8 cellular contexts compared by ENCODE assay signal in genomic region chr6:53718597-53719460, GRCh38. TPM values are rescaled to one million over a fixed set of nuclear protein-coding genes. Genes with fewer than 3 reads are reported as not detected.
A peak's percentile ranks its signal among the peaks of the same experiment; 100 is the strongest.
DNase-seq lines count a peak whose midpoint lies in the region; ATAC-seq, FAIRE-seq and TF ChIP-seq lines count a peak whose summit lies in the region.

No MANE protein-coding gene starts in this region.

- intact Hi-C loops in HCT116 (cut with micrococcal nuclease) = no loop called here
- intact Hi-C loops in PC-3 (cut with micrococcal nuclease) = loop anchor here (2.0 kb wide), 5 partner anchors 44 to 238 kb away; no protein-coding TSS in a partner anchor
- intact Hi-C loops in stomach (cut with DNase I; ENCODE audit: low total_unique reads) = no loop called here

- no peak overlapping the region for H3K9ac ChIP-seq in HCT116 (ENCODE audit: low read length)
- H3K9ac ChIP-seq in PC-3 (ENCODE audit: low read length) = no peak overlapping the region
- H3K9ac ChIP-seq in keratinocyte (ENCODE audit: control insufficient read depth, extremely low read depth, insufficient read depth, low read length) = no peak overlapping the region

- H3K79me2 ChIP-seq in HCT116 (ENCODE audit: insufficient read depth, low read length) (no peaks in the 10 kb centered on the region), PC-3 (ENCODE audit: low read length) (no peaks in the 10 kb centered on the region), keratinocyte (ENCODE audit: control insufficient read depth, insufficient read depth, low read length) (no peaks in the 10 kb centered on the region)

- CTCF ChIA-PET in HCT116 (lab: Charles Lee) = interaction anchor here (0.6 to 2.8 kb wide), 40 partner anchors 9 to 1102 kb away, joined by 3 to 79 read pairs (median 5); partner anchors contain the start of genes GCLC and LRRC1
- CTCF ChIA-PET in PC-3 (lab: Charles Lee) = interaction anchor here (0.6 to 1.5 kb wide), 17 partner anchors 9 to 359 kb away, joined by 3 to 29 read pairs (median 4); partner anchors contain the start of gene LRRC1

- TF ChIP-seq CTCF in GM12865 (IDR thresholded peaks at IDR 0.05; ENCODE audit: insufficient read depth, low read depth, low read length, missing control alignments) (peak; percentile 74), HCT116 (IDR thresholded peaks at IDR 0.05 in 2 of 3, conservative IDR thresholded peaks at IDR 0.05 in 1 of 3; ENCODE audit: borderline replicate concordance in 1 of 3, insufficient read depth in 1 of 3, low read depth in 2 of 3, low read length in 2 of 3) (peak; percentile 55 to 91 (median 83); a peak in 5 of 6 replicates), PC-3 (conservative IDR thresholded peaks at IDR 0.05; ENCODE audit: low read depth, low read length) (peak; percentile 94), cardiac fibroblast (IDR thresholded peaks at IDR 0.05; ENCODE audit: low read depth, low read length) (peak; percentile 77), keratinocyte (optimal IDR thresholded peaks at IDR 0.05 in 1 of 3, IDR thresholded peaks at IDR 0.05 in 1 of 3, conservative IDR thresholded peaks at IDR 0.05 in 1 of 3; ENCODE audit: extremely low read depth in 1 of 3, insufficient read depth in 2 of 3, low read length in 3 of 3) (peak; percentile 73 to 78 (median 76)), stomach (IDR thresholded peaks at IDR 0.05) (peak in 5 of 7 experiments; percentile 49 to 77 (median 65))

- POLR2A ChIA-PET in HCT116 (lab: Charles Lee) (interaction anchor here (0.8 to 1.0 kb wide), 3 partner anchors 16 to 67 kb away, joined by 3 to 7 read pairs (median 4); no protein-coding TSS in a partner anchor), PC-3 (lab: Charles Lee; ENCODE audit: unreplicated experiment) (interaction anchor here (0.6 to 0.7 kb wide), 6 partner anchors 17 to 1031 kb away, joined by 3 to 4 read pairs (median 4); no protein-coding TSS in a partner anchor)

- H4K20me1 ChIP-seq in HCT116 (ENCODE audit: insufficient read depth) (no peaks in the 10 kb centered on the region), PC-3 (ENCODE audit: low read length) (no peaks in the 10 kb centered on the region), keratinocyte (ENCODE audit: control insufficient read depth, extremely low read depth, insufficient read depth, low read length) (no peaks in the 10 kb centered on the region)

- H3K9me1 ChIP-seq in keratinocyte (ENCODE audit: control insufficient read depth, extremely low read depth, insufficient read depth, low read length) = no peaks in the 10 kb centered on the region

- BruUV-seq in HCT116 (replicated peaks; lab: Mats Ljungman, UMichigan) (no TSS peak), PC-3 (replicated peaks; lab: Mats Ljungman, UMichigan) (no TSS peak)

- H3K27ac ChIP-seq in HCT116 (ENCODE audit: low read depth, low read length) (no peak overlapping the region), PC-3 (ENCODE audit: low read length) (no peak overlapping the region), keratinocyte (ENCODE audit: control insufficient read depth, insufficient read depth, low read length) (no peak overlapping the region), stomach (no peak overlapping the region)

- DNase-seq in AG08395 (ENCODE audit: low spot score) = peak; percentile 78
- DNase-seq in GM12865 (ENCODE audit: low read depth) = peak; percentile 79
- DNase-seq in HCT116 (ENCODE audit: low read depth, low spot score) = peak; percentile 65
- DNase-seq in LHCN-M2 (ENCODE audit: low read depth) = peak; percentile 69
- DNase-seq in PC-3 = peak; percentile 88
- peak; percentile 75 to 77 for DNase-seq in cardiac fibroblast (ENCODE audit: low read depth in 2 of 2)
- peak; percentile 32 for DNase-seq in keratinocyte (ENCODE audit: low read depth, low spot score)
- DNase-seq in stomach = peak; percentile 44

- H3K9me3 ChIP-seq in HCT116 (ENCODE audit: control insufficient read depth in 1 of 2, insufficient read depth in 1 of 2, low read depth in 1 of 2, low read length in 2 of 2) (no peaks in the 10 kb centered on the region), PC-3 (ENCODE audit: low read length) (no peaks in the 10 kb centered on the region), keratinocyte (ENCODE audit: control insufficient read depth, low read depth, low read length) (no peaks in the 10 kb centered on the region), stomach (no peaks in the 10 kb centered on the region)

- no peaks in the 10 kb centered on the region for H3K36me3 ChIP-seq in HCT116 (ENCODE audit: control insufficient read depth in 1 of 2, insufficient read depth in 2 of 2, low read length in 2 of 2)
- H3K36me3 ChIP-seq in PC-3 (ENCODE audit: low read depth, low read length) = no peaks in the 10 kb centered on the region
- no peaks in the 10 kb centered on the region for H3K36me3 ChIP-seq in keratinocyte (ENCODE audit: control insufficient read depth in 2 of 2, extremely low read depth in 1 of 2, insufficient read depth in 2 of 2, low read length in 2 of 2)
- no peaks in the 10 kb centered on the region for H3K36me3 ChIP-seq in stomach

- peak; percentile 69 for TF ChIP-seq RAD21 in HCT116 (IDR thresholded peaks at IDR 0.05; ENCODE audit: low read depth)

- peak overlapping the region; percentile 24; the same call in 1 of the 2 replicates for H3K4me2 ChIP-seq in HCT116 (ENCODE audit: low read length)
- peak overlapping the region; percentile 48 for H3K4me2 ChIP-seq in PC-3 (ENCODE audit: low read length)
- H3K4me2 ChIP-seq in keratinocyte (ENCODE audit: control insufficient read depth, extremely low read depth, insufficient read depth, low read depth, low read length) = peak overlapping the region; percentile 33

- ATAC-seq in HCT116 = peak; percentile 90
- peak; percentile 93 for ATAC-seq in PC-3

- no peak for TF ChIP-seq EP300 in stomach (IDR thresholded peaks at IDR 0.05)

- 32 to 44% (median 40%) methylated on average over 9 of the region's 9 CpGs for WGBS in stomach, 5 donors

- H3K27me3 ChIP-seq in HCT116 (ENCODE audit: insufficient read depth, low read length) (no peaks in the 10 kb centered on the region), PC-3 (ENCODE audit: low read length) (no peaks in the 10 kb centered on the region), keratinocyte (ENCODE audit: control insufficient read depth, extremely low read depth, insufficient read depth, low read length) (no peaks in the 10 kb centered on the region), stomach (no peaks in the 10 kb centered on the region)

- no peak for TF ChIP-seq POLR2A in HCT116 (IDR thresholded peaks at IDR 0.05; ENCODE audit: borderline replicate concordance, extremely low read depth, insufficient read depth, insufficient read length)
- no peak for TF ChIP-seq POLR2A in stomach (IDR thresholded peaks at IDR 0.05)

- H3K4me1 ChIP-seq in HCT116 (ENCODE audit: control insufficient read depth in 1 of 2, insufficient read depth in 2 of 2, low read length in 2 of 2) = peaks cover 0 to 6% of the 10 kb centered on the region in 2 experiments; a peak in 1 of 4 replicates
- peaks cover 15% of the 10 kb centered on the region for H3K4me1 ChIP-seq in PC-3 (ENCODE audit: insufficient read depth, low read length)
- H3K4me1 ChIP-seq in keratinocyte (ENCODE audit: control insufficient read depth, extremely low read depth, insufficient read depth, low read length) = peaks cover 4% of the 10 kb centered on the region
- H3K4me1 ChIP-seq in stomach = peaks cover 0 to 24% (median 3%) of the 10 kb centered on the region in 4 donors

- RAD21 ChIA-PET in HCT116 (lab: Charles Lee; ENCODE audit: low non-redundant PET in 1 of 2, low total read pairs in 2 of 2, uncharacterized antibody in 2 of 2, unreplicated experiment in 2 of 2) = interaction anchor here (0.6 to 1.0 kb wide), 4 partner anchors 16 to 237 kb away, joined by 3 to 6 read pairs (median 3); no protein-coding TSS in a partner anchor

- peak; percentile 93 for FAIRE-seq in keratinocyte (lab: Jason Lieb, UNC)

- dilution Hi-C loops in keratinocyte (cut with MboI; ENCODE audit: extremely low pct_ligation_motif_present, low sequenced_read_pairs) = no loop called here

- H2AFZ ChIP-seq in HCT116 (ENCODE audit: low read depth, low read length, poor library complexity, severe bottlenecking) = peak overlapping the region; percentile 40
- peak overlapping the region; percentile 23; the same call in 1 of the 2 replicates for H2AFZ ChIP-seq in PC-3 (ENCODE audit: low read length)
- H2AFZ ChIP-seq in keratinocyte (ENCODE audit: control insufficient read depth, low read length) = no peak overlapping the region

- H3K4me3 ChIP-seq in GM12865 (ENCODE audit: low read depth, low read length) = no peak overlapping the region
- no peak overlapping the region for H3K4me3 ChIP-seq in HCT116 (replicated peaks in 1 of 2; ENCODE audit: low read depth in 1 of 2, low read length in 2 of 2)
- no peak overlapping the region for H3K4me3 ChIP-seq in PC-3 (ENCODE audit: low read length)
- H3K4me3 ChIP-seq in cardiac fibroblast (replicated peaks in 1 of 2; ENCODE audit: low read depth in 2 of 2, low read length in 2 of 2) = no peak overlapping the region
- no peak overlapping the region for H3K4me3 ChIP-seq in keratinocyte (ENCODE audit: control insufficient read depth in 2 of 3, extremely low read depth in 1 of 3, insufficient read depth in 2 of 3, low read depth in 1 of 3, low read length in 3 of 3)
- H3K4me3 ChIP-seq in stomach = no peak overlapping the region

- H3F3A ChIP-seq in PC-3 (ENCODE audit: low read length, unreplicated experiment) = no peaks in the 10 kb centered on the region

- no peaks in the 10 kb centered on the region for H3K9me2 ChIP-seq in HCT116 (ENCODE audit: insufficient read depth)
- H3K9me2 ChIP-seq in PC-3 (replicated peaks; ENCODE audit: low read length) = no peaks in the 10 kb centered on the region

TF ChIP-seq in HCT116, 20 proteins besides CTCF, POLR2A, EP300 and RAD21:
- TF ChIP-seq MAX (IDR thresholded peaks at IDR 0.05) (no peak), TCF7L2 (IDR thresholded peaks at IDR 0.05; ENCODE audit: borderline replicate concordance, extremely low read depth, insufficient read depth, insufficient read length) (peak; percentile 17)

RNA-seq across cellular contexts. Expression of gene KLHL31, which starts 53.3 kb away (rescaled TPM):
- total RNA-seq in HCT116 (2021; ENCODE audit: unreplicated experiment) (0.57 TPM), LHCN-M2 (2014; rRNA removed) (not detected in 2 replicates), PC-3 (2014; rRNA removed) (0.17 and 0.33 TPM in 2 replicates), stomach (under 1 TPM in 2 of 5 donors, not detected in 3; 0.14 to 0.37 TPM)
- polyA plus RNA-seq in HCT116 (2012) = 0.24 and 0.30 TPM in 2 replicates
- polyA plus RNA-seq in LHCN-M2 (2012) = not detected
- polyA plus RNA-seq in keratinocyte (0.08 to 0.76 TPM (median 0.42 TPM) in 3 replicates), stomach (under 1 TPM in 2 of 3 donors, not detected in 1; 0.12 to 0.25 TPM)
- polyA plus RNA-seq in keratinocyte (2011; ENCODE audit: low read depth) = 1.1 TPM
- polyA plus RNA-seq in keratinocyte (2011; cell fraction: cytosol; rRNA removed) = 0.17 and 0.26 TPM in 2 replicates
- polyA plus RNA-seq in keratinocyte (2011; cell fraction: nucleus; rRNA removed) = 3.1 and 3.2 TPM in 2 replicates
- 0.19 and 2.2 TPM in 2 replicates for polyA plus RNA-seq in keratinocyte (2012; ENCODE audit: low replicate concordance)
- 0.99 to 1.1 TPM in 2 of 3 replicates, not detected in the other for polyA minus RNA-seq in keratinocyte
- polyA minus RNA-seq in keratinocyte (2011; cell fraction: cytosol; rRNA and poly(A)+ RNA removed) = not detected
- 1.3 and 3.5 TPM in 2 replicates for polyA minus RNA-seq in keratinocyte (2011; cell fraction: nucleus; rRNA and poly(A)+ RNA removed)

Comparison
In these comparisons a context has a peak if more than half of its experiments do, and no peak if none do; other contexts are left out.
1. DNase-seq: peak in every context shown above with its lines; median percentile 88 in PC-3; 79 in GM12865; 78 in AG08395; 76 in cardiac fibroblast; 69 in LHCN-M2; 65 in HCT116; 44 in stomach; 32 in keratinocyte.